8 cellular contexts compared by ENCODE assay signal in the genomic region with DNA sequence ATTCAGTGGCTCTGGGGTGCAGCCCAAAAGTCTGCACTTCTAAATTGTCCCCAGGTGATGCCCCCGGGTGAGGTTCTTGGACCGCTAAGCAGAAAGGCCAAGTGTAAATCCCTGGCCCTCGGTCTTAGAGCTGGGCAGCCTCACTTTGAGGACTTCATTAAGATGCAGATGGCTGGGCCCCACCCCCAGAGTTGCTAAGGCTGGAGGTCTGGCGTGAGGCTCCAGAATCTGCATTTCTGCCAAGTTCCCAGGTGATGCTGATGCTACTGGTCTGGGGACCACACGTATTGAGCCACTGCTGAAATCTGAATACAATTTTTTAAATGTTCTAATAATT. TPM values are rescaled to one million over a fixed set of nuclear protein-coding genes. Genes with fewer than 3 reads are reported as not detected.
A peak's percentile ranks its signal among the peaks of the same experiment; 100 is the strongest.
DNase-seq lines count a peak whose midpoint lies in the region; ATAC-seq and TF ChIP-seq lines count a peak whose summit lies in the region.

No MANE protein-coding gene starts in this region.

- no peak for TF ChIP-seq POLR2A in stomach (IDR thresholded peaks at IDR 0.05)

- no peaks in the 10 kb centered on the region for H3K9me3 Mint-ChIP-seq in activated T-helper 1 cell treated with anti-CD3 and anti-CD28 coated beads, Interleukin-12 subunit alpha, Interleukin-12 subunit beta, Interleukin-2, Interleukin-4 antibody, amounts not matched to agents 30 ng/mL and 10 ng/mL and 1 ng/mL, durations not matched to agents 14 hours and 24 hours and 36 hours

- peaks cover 29% of the 10 kb centered on the region for H3K4me1 Mint-ChIP-seq in activated T-helper 1 cell treated with anti-CD3 and anti-CD28 coated beads, Interleukin-12 subunit alpha, Interleukin-12 subunit beta, Interleukin-2, Interleukin-4 antibody, amounts not matched to agents 30 ng/mL and 10 ng/mL and 1 ng/mL, durations not matched to agents 14 hours and 24 hours and 36 hours (ENCODE audit: low read depth)

- intact Hi-C loops in activated T-helper 1 cell treated with anti-CD3 and anti-CD28 coated beads, Interleukin-12 subunit alpha, Interleukin-12 subunit beta, Interleukin-2, Interleukin-4 antibody, amounts not matched to agents 30 ng/mL and 10 ng/mL and 1 ng/mL, durations not matched to agents 14 hours and 24 hours and 36 hours (cut with micrococcal nuclease) = loop anchor here (5.0 kb wide), 1 partner anchor 40 kb away; no protein-coding TSS in a partner anchor
- intact Hi-C loops in stomach (cut with DNase I; ENCODE audit: low total_unique reads) = no loop called here

- TF ChIP-seq EP300 in stomach (IDR thresholded peaks at IDR 0.05) = no peak

- 17 to 33% (median 27%) methylated on average over 5 of the region's 5 CpGs for WGBS in stomach, 5 donors

- peaks cover 9% of the 10 kb centered on the region for H3K36me3 Mint-ChIP-seq in activated T-helper 1 cell treated with anti-CD3 and anti-CD28 coated beads, Interleukin-12 subunit alpha, Interleukin-12 subunit beta, Interleukin-2, Interleukin-4 antibody, amounts not matched to agents 30 ng/mL and 10 ng/mL and 1 ng/mL, durations not matched to agents 14 hours and 24 hours and 36 hours (ENCODE audit: low read depth)

- no peaks in the 10 kb centered on the region for H3K36me3 ChIP-seq in iPS-20b (ENCODE audit: insufficient read depth, low read depth, low read length)
- H3K36me3 ChIP-seq in stomach = no peaks in the 10 kb centered on the region

- H3K27me3 Mint-ChIP-seq in activated T-helper 1 cell treated with anti-CD3 and anti-CD28 coated beads, Interleukin-12 subunit alpha, Interleukin-12 subunit beta, Interleukin-2, Interleukin-4 antibody, amounts not matched to agents 30 ng/mL and 10 ng/mL and 1 ng/mL, durations not matched to agents 14 hours and 24 hours and 36 hours (ENCODE audit: insufficient read depth) = peaks cover 7% of the 10 kb centered on the region

- ATAC-seq in HG02642 (IDR thresholded peaks at IDR 0.05; ENCODE audit: poor library complexity, unreplicated experiment) = no peak
- no peak for ATAC-seq in HG03442 (IDR thresholded peaks at IDR 0.05; ENCODE audit: unreplicated experiment)

- no peak overlapping the region for H3K27ac Mint-ChIP-seq in activated T-helper 1 cell treated with anti-CD3 and anti-CD28 coated beads, Interleukin-12 subunit alpha, Interleukin-12 subunit beta, Interleukin-2, Interleukin-4 antibody, amounts not matched to agents 30 ng/mL and 10 ng/mL and 1 ng/mL, durations not matched to agents 14 hours and 24 hours and 36 hours

- DNase-seq in activated CD4-positive, alpha-beta T cell treated with anti-CD3 and anti-CD28 coated beads for 48 hours = peak; percentile 6
- DNase-seq in activated CD4-positive, alpha-beta T cell treated with anti-CD3 and anti-CD28 coated beads for 1 hour = no peak
- DNase-seq in activated T-helper 1 cell treated with anti-CD3 and anti-CD28 coated beads, Interleukin-12 subunit alpha, Interleukin-12 subunit beta, Interleukin-2, Interleukin-4 antibody, amounts not matched to agents 30 ng/mL and 10 ng/mL and 1 ng/mL, durations not matched to agents 14 hours and 24 hours and 36 hours (ENCODE audit: low spot score) = no peak
- DNase-seq in stomach (no peak), dedifferentiated amniotic fluid mesenchymal stem cell (ENCODE audit: extremely low spot score) (no peak)

- H3K9ac ChIP-seq in iPS-20b (ENCODE audit: low read depth, low read length) = peak overlapping the region; percentile 13; the same call in 1 of the 2 replicates

- H3K4me3 ChIP-seq in iPS-20b (ENCODE audit: low read length) (peak overlapping the region; percentile 91), stomach (peak overlapping the region; percentile 83 to 95 (median 89))

- peaks cover 9% of the 10 kb centered on the region for H3K4me1 ChIP-seq in iPS-20b (ENCODE audit: insufficient read depth, low read length)
- H3K4me1 ChIP-seq in stomach = peaks cover 7 to 35% (median 24%) of the 10 kb centered on the region in 4 donors

- H3K27ac ChIP-seq in iPS-20b (ENCODE audit: low read length) = no peak overlapping the region
- peak overlapping the region in 1 of 5 donors; percentile 45 for H3K27ac ChIP-seq in stomach

- H3K4me3 Mint-ChIP-seq in activated T-helper 1 cell treated with anti-CD3 and anti-CD28 coated beads, Interleukin-12 subunit alpha, Interleukin-12 subunit beta, Interleukin-2, Interleukin-4 antibody, amounts not matched to agents 30 ng/mL and 10 ng/mL and 1 ng/mL, durations not matched to agents 14 hours and 24 hours and 36 hours = peak overlapping the region; percentile 97

- H3K9me3 ChIP-seq in iPS-20b (ENCODE audit: insufficient read depth, low read depth, low read length) (no peaks in the 10 kb centered on the region), stomach (no peaks in the 10 kb centered on the region)

- TF ChIP-seq CTCF in stomach (IDR thresholded peaks at IDR 0.05) = no peak

- H3K27me3 ChIP-seq in iPS-20b (ENCODE audit: insufficient read depth, low read length) (peaks cover 27% of the 10 kb centered on the region), stomach (no peaks in the 10 kb centered on the region)

RNA-seq across cellular contexts. Expression of a gene that starts 0.7 kb away (rescaled TPM):
- 28.5 and 31.5 TPM in 2 replicates for total RNA-seq in activated T-helper 1 cell treated with anti-CD3 and anti-CD28 coated beads, Interleukin-12 subunit alpha, Interleukin-12 subunit beta, Interleukin-2, Interleukin-4 antibody, amounts not matched to agents 30 ng/mL and 10 ng/mL and 1 ng/mL, durations not matched to agents 14 hours and 24 hours and 36 hours
- total RNA-seq in stomach = 10 to 100 TPM in 3 of 5 donors, 1 to 10 TPM in 2; 2.9 to 58.3 (median 12.9) TPM
- polyA plus RNA-seq in stomach = 1 to 10 TPM; 2.6 to 3.9 (median 2.8) TPM
